ENCODE assay signal across 8 cellular contexts in genomic region chr5:143398451-143399237, GRCh38. TPM values are rescaled to one million over a fixed set of nuclear protein-coding genes. Genes with fewer than 3 reads are reported as not detected.
A peak's percentile ranks its signal among the peaks of the same experiment; 100 is the strongest.
DNase-seq lines count a peak whose midpoint lies in the region; ATAC-seq and TF ChIP-seq lines count a peak whose summit lies in the region.

No MANE protein-coding gene starts in this region.

- H3K9me3 Mint-ChIP-seq in stimulated activated memory B cell treated with anti-CD40 and anti-IgM and Interleukin-4, amounts not matched to agents 10 μg/mL and 1 μg/mL and 100 μg/mL, for 72 hours = no peaks in the 10 kb centered on the region

- no peak for ATAC-seq in stimulated activated memory B cell treated with anti-CD40 and anti-IgM and Interleukin-4, amounts not matched to agents 10 μg/mL and 1 μg/mL and 100 μg/mL, for 72 hours
- ATAC-seq in HG03520 (IDR thresholded peaks at IDR 0.05; ENCODE audit: unreplicated experiment) (no peak), HG03097 (IDR thresholded peaks at IDR 0.05; ENCODE audit: low FRiP score, unreplicated experiment) (no peak)

- no peaks in the 10 kb centered on the region for H3K27me3 Mint-ChIP-seq in stimulated activated memory B cell treated with anti-CD40 and anti-IgM and Interleukin-4, amounts not matched to agents 10 μg/mL and 1 μg/mL and 100 μg/mL, for 72 hours

- H3K36me3 ChIP-seq in SK-N-MC (ENCODE audit: insufficient read depth, low read length) = peaks cover 8% of the 10 kb centered on the region

- DNase-seq in NOMO-1 treated with DMSO at 0.1 percent for 48 hours (lab: John Stamatoyannopoulos, UW; ENCODE audit: unreplicated experiment) (peak; percentile 28), NOMO-1 treated with dmso at 0.1 percent for 144 hours (lab: John Stamatoyannopoulos, UW; ENCODE audit: unreplicated experiment) (no peak), SK-N-MC (ENCODE audit: low read depth, low spot score) (no peak), fibroblast of the aortic adventitia (ENCODE audit: low read depth) (peak; percentile 53), NCI-H1105 treated with DMSO at 0.1 percent for 48 hours (lab: John Stamatoyannopoulos, UW) (no peak)

- H3K36me3 Mint-ChIP-seq in stimulated activated memory B cell treated with anti-CD40 and anti-IgM and Interleukin-4, amounts not matched to agents 10 μg/mL and 1 μg/mL and 100 μg/mL, for 72 hours = peaks cover 10% of the 10 kb centered on the region

- no peak for TF ChIP-seq CTCF in fibroblast of the aortic adventitia (IDR thresholded peaks at IDR 0.05; ENCODE audit: insufficient read depth, low read length)

- H3K4me3 ChIP-seq in SK-N-MC (peak overlapping the region; percentile 43; the same call in 1 of the 2 replicates), fibroblast of the aortic adventitia (ENCODE audit: low read depth, low read length) (peak overlapping the region; percentile 69)

- peaks cover 63% of the 10 kb centered on the region for H3K4me1 Mint-ChIP-seq in stimulated activated memory B cell treated with anti-CD40 and anti-IgM and Interleukin-4, amounts not matched to agents 10 μg/mL and 1 μg/mL and 100 μg/mL, for 72 hours

- H3K9me3 ChIP-seq in SK-N-MC (ENCODE audit: low read depth, low read length) = no peaks in the 10 kb centered on the region

- no peak overlapping the region for H3K27ac Mint-ChIP-seq in stimulated activated memory B cell treated with anti-CD40 and anti-IgM and Interleukin-4, amounts not matched to agents 10 μg/mL and 1 μg/mL and 100 μg/mL, for 72 hours

- peak overlapping the region; percentile 87 for H3K4me3 Mint-ChIP-seq in stimulated activated memory B cell treated with anti-CD40 and anti-IgM and Interleukin-4, amounts not matched to agents 10 μg/mL and 1 μg/mL and 100 μg/mL, for 72 hours

- H3K27ac ChIP-seq in SK-N-MC = no peak overlapping the region

- no peak overlapping the region for H3K9ac ChIP-seq in SK-N-MC (ENCODE audit: insufficient read length)

RNA-seq across cellular contexts. Expression of gene NR3C1, which starts 4.8 kb away (rescaled TPM):
- 132 and 147 TPM in 2 replicates for total RNA-seq in fibroblast of the aortic adventitia (ENCODE audit: low replicate concordance)

Comparison
In these comparisons a context has a peak if more than half of its experiments do, and no peak if none do; other contexts are left out.
1. DNase-seq: peak in NOMO-1 treated with DMSO at 0.1 percent for 48 hours (single experiment) and fibroblast of the aortic adventitia (single experiment); none in NOMO-1 treated with dmso at 0.1 percent for 144 hours (single experiment), SK-N-MC (single experiment) and NCI-H1105 treated with DMSO at 0.1 percent for 48 hours (single experiment).